In the genomic region with DNA sequence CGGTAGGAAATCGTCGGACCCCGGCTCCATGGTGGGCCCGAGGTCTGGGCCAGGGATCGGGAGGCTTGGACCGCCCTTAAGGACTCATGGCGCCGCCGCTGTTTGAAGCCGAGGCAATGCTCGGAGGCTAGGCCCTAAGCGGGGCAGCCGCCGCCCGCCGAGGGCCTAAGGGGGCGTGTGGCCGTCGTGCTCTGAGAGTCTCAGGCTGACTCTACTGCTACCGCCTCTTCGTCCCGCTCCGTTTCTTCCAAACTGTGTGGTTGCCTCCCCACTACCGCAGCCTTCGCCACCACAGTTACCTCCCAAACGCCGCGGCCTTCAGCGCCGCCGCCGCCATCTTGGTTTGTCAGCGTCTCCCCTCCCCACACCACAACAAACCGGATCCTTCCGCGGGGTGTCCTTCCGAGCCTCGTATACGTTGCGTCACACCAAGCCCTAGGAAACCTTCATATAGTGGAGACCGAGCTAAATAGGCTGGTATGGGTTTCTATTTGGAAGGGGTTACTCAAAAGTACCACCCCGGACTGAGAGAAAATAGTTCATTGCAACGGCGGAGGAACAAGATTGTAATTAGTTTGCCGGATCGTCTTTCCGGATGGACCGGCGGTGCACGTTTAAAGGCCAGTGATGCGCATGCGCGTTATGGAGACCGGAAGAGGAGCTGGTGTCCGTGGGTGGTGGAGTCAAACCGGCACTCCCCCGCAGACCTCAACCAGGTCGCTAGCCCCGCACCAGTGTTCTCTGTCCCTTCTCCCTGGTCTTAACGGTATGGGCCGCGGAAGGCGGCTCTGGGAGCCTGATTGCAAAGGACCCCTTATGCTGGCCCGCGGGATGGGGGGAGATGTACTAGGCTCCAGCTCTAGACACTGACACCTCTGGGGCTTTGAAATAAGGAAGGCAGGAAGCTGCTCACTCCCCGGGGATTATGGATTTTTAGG, we compare ENCODE assay signal across 8 cellular contexts. TPM values are rescaled to one million over a fixed set of nuclear protein-coding genes. Genes with fewer than 3 reads are reported as not detected.
A peak's percentile ranks its signal among the peaks of the same experiment; 100 is the strongest.
DNase-seq lines count a peak whose midpoint lies in the region; ATAC-seq and TF ChIP-seq lines count a peak whose summit lies in the region.

KDM5C (minus strand) TSS at position 348 of the 938 bp plus-strand sequence; CDS start at position 30, 318 bp downstream.

- H3K4me3 ChIP-seq in heart left ventricle (peak within 1 kb of the TSS; percentile 77 to 99 (median 92)), upper lobe of left lung (peak within 1 kb of the TSS; percentile 62 to 93 (median 80))

- H3K9me3 Mint-ChIP-seq in T-cell, result no peaks in the 10 kb centered on the region

- CTCF ChIA-PET in T-cell (lab: Charles Lee), result interaction anchor here in 1 of 2 donors (0.7 kb wide), 1 partner anchor 221 kb away, joined by 4 read pairs; no protein-coding TSS in a partner anchor

- 0% methylated on average over 39 to 62 of the region's 67 CpGs for WGBS in adipose tissue, 3 donors
- WGBS in heart left ventricle, 4 donors, result 0 to 1% (median 1%) methylated on average over 41 to 66 of the region's 67 CpGs
- 0% methylated on average over 16 to 54 of the region's 67 CpGs for WGBS in upper lobe of left lung, 2 donors

- TF ChIP-seq CTCF in heart left ventricle (IDR thresholded peaks at IDR 0.05) (no peak), upper lobe of left lung (IDR thresholded peaks at IDR 0.05) (peak in 2 of 6 experiments; percentile 9 to 29)

- H3K4me3 Mint-ChIP-seq in T-cell, result peak within 1 kb of the TSS; percentile 95 to 99 (median 97)

- POLR2A ChIA-PET in T-cell (lab: Charles Lee), result interaction anchor here (0.5 to 1.0 kb wide), 6 partner anchors 15 to 1581 kb away, joined by 3 to 11 read pairs (median 3); partner anchors contain the start of genes RIBC1 (in 1 of the 2), SMC1A (in 1 of the 2) and TSPYL2 (in 1 of the 2)

- TF ChIP-seq POLR2A in GM10847 (IDR thresholded peaks at IDR 0.05; ENCODE audit: extremely low read depth, insufficient read length) (peak; percentile 70), heart left ventricle (IDR thresholded peaks at IDR 0.05) (peak in 1 of 2 donors; percentile 38), upper lobe of left lung (IDR thresholded peaks at IDR 0.05) (peak in 3 of 4 donors; percentile 56 to 76 (median 66))

- peaks cover 0 to 14% (median 4%) of the 10 kb centered on the region in 9 donors for H3K36me3 ChIP-seq in heart left ventricle
- peaks cover 0 to 8% (median 3%) of the 10 kb centered on the region in 4 donors for H3K36me3 ChIP-seq in upper lobe of left lung

- TF ChIP-seq EP300 in upper lobe of left lung (IDR thresholded peaks at IDR 0.05), result no peak

- H3K9me3 ChIP-seq in heart left ventricle (no peaks in the 10 kb centered on the region), upper lobe of left lung (no peaks in the 10 kb centered on the region)

- H3K4me1 ChIP-seq in heart left ventricle (peaks cover 0 to 43% (median 24%) of the 10 kb centered on the region in 12 donors), upper lobe of left lung (peaks cover 15 to 32% (median 23%) of the 10 kb centered on the region in 4 donors)

- H3K27ac Mint-ChIP-seq in T-cell, result peak within 1 kb of the TSS; percentile 96 to 100

- no peaks in the 10 kb centered on the region for H3K27me3 Mint-ChIP-seq in T-cell

- H3K27ac ChIP-seq in adipose tissue (ENCODE audit: low read depth, low read length) (no peak within 1 kb of the TSS), heart left ventricle (peak within 1 kb of the TSS; percentile 78 to 97 (median 90)), upper lobe of left lung (peak within 1 kb of the TSS; percentile 87 to 94 (median 92))

- intact Hi-C loops in heart left ventricle (cut with DNase I) (loop anchor here in 3 of 10 donors (10.0 kb wide), 2 partner anchors 60 to 140 kb away; partner anchors contain the start of genes IQSEC2 (in 2 of the 3) and TSPYL2 (in 1 of the 3)), posterior cingulate gyrus (cut with DNase I) (no loop called here)

- peaks cover 3% of the 10 kb centered on the region for H3K36me3 Mint-ChIP-seq in T-cell

- H3K27me3 ChIP-seq in heart left ventricle (peaks cover 0 to 5% (median 0%) of the 10 kb centered on the region in 9 donors), upper lobe of left lung (no peaks in the 10 kb centered on the region)

- H3K4me1 Mint-ChIP-seq in T-cell, result peaks cover 43 to 62% (median 47%) of the 10 kb centered on the region in 3 donors

- peak; percentile 63 for DNase-seq in NCI-H1436 treated with DMSO at 0.1 percent for 48 hours (lab: John Stamatoyannopoulos, UW)
- peak; percentile 75 to 96 (median 84) for DNase-seq in T-cell
- DNase-seq in heart left ventricle, result peak; percentile 88 to 97 (median 92)
- peak; percentile 75 to 98 (median 90) for DNase-seq in posterior cingulate gyrus
- DNase-seq in upper lobe of left lung, result peak; percentile 88 to 94

- peak; percentile 79 for ATAC-seq in HG02763 (IDR thresholded peaks at IDR 0.05; ENCODE audit: unreplicated experiment)
- peak; percentile 81 to 88 (median 86) for ATAC-seq in T-cell (replicated peaks in 1 of 4)
- peak; percentile 83 to 93 (median 91) for ATAC-seq in heart left ventricle
- ATAC-seq in upper lobe of left lung (ENCODE audit: low FRiP score in 2 of 2), result peak; percentile 88 to 95

RNA-seq across cellular contexts. Expression of gene KDM5C, which starts in this region (rescaled TPM):
- total RNA-seq in T-cell (100 to 1,000 TPM; 130 to 329 (median 197) TPM), heart left ventricle (10 to 100 TPM; 32.3 to 67.2 (median 43.6) TPM), upper lobe of left lung (100 to 1,000 TPM in 3 of 6 donors, 10 to 100 TPM in 3; 79.0 to 171 (median 108) TPM)
- polyA plus RNA-seq in adipose tissue (10 to 100 TPM; 16.6 to 41.4 (median 21.9) TPM), heart left ventricle (10 to 100 TPM; 23.8 to 32.5 TPM)
